Comparison of ENCODE assay signal across 1 cellular context in genomic region chr1:52553372-52554266, GRCh38.
A peak's percentile ranks its signal among the peaks of the same experiment; 100 is the strongest.
TF ChIP-seq lines count a peak whose summit lies in the region.

No MANE protein-coding gene starts in this region.

TF ChIP-seq in PFSK-1, 5 proteins besides CTCF, POLR2A, EP300 and RAD21 (continued from another document):
- TF ChIP-seq, protein P1, sequence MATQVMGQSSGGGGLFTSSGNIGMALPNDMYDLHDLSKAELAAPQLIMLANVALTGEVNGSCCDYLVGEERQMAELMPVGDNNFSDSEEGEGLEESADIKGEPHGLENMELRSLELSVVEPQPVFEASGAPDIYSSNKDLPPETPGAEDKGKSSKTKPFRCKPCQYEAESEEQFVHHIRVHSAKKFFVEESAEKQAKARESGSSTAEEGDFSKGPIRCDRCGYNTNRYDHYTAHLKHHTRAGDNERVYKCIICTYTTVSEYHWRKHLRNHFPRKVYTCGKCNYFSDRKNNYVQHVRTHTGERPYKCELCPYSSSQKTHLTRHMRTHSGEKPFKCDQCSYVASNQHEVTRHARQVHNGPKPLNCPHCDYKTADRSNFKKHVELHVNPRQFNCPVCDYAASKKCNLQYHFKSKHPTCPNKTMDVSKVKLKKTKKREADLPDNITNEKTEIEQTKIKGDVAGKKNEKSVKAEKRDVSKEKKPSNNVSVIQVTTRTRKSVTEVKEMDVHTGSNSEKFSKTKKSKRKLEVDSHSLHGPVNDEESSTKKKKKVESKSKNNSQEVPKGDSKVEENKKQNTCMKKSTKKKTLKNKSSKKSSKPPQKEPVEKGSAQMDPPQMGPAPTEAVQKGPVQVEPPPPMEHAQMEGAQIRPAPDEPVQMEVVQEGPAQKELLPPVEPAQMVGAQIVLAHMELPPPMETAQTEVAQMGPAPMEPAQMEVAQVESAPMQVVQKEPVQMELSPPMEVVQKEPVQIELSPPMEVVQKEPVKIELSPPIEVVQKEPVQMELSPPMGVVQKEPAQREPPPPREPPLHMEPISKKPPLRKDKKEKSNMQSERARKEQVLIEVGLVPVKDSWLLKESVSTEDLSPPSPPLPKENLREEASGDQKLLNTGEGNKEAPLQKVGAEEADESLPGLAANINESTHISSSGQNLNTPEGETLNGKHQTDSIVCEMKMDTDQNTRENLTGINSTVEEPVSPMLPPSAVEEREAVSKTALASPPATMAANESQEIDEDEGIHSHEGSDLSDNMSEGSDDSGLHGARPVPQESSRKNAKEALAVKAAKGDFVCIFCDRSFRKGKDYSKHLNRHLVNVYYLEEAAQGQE (IDR thresholded peaks at IDR 0.05; ENCODE audit: insufficient read depth in 1 of 2, low read depth in 2 of 2, low read length in 2 of 2): no peak
- TF ChIP-seq FOXP2 (optimal IDR thresholded peaks at IDR 0.05; ENCODE audit: borderline replicate concordance, extremely low read depth, extremely low read length, insufficient read depth) (no peak), POLR2AphosphoS5 (IDR thresholded peaks at IDR 0.05; ENCODE audit: low read depth, low read length) (peak; percentile 67), SIN3A (IDR thresholded peaks at IDR 0.05; ENCODE audit: borderline replicate concordance, insufficient read depth, low read length) (peak; percentile 17; the same call in 1 of the 2 replicates)
